ENCODE assay signal across 21 cellular contexts in the genomic region with DNA sequence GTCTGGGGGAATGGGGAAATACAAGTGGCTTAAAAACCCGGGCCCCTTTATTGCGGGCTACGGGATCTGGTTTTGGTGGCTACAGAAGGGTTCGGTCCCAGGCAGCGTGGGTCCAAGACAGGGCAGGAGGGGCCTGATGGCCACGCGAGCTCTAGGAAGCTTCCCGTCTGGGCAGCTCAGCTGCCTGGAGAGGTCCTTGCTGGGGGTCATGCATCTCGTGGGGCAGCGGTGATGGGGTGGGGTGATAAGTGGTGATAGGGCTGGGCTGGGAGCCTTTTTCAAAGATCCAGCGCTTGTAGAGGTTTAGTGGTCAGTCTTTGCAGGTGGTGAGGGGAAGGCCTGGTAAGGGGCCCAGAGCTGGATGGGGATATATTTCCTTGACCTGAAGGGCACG. TPM values are rescaled to one million over a fixed set of nuclear protein-coding genes. Genes with fewer than 3 reads are reported as not detected.
A peak's percentile ranks its signal among the peaks of the same experiment; 100 is the strongest.
DNase-seq lines count a peak whose midpoint lies in the region; ATAC-seq and TF ChIP-seq lines count a peak whose summit lies in the region.
"Had no signal": no experiment of that assay in that cellular context is flagged by ENCODE, and none has a peak within 500 bp of the region (broad histone marks: within the 10 kb centered on the region; RNA-seq: fewer than 3 reads in every experiment).

No MANE protein-coding gene starts in this region.

- H3K36me3 Mint-ChIP-seq in GM23338 (ENCODE audit: low read depth) (peaks cover 4% of the 10 kb centered on the region; the same call in 1 of the 3 replicates), brain (no peaks in the 10 kb centered on the region), naive B cell (peaks cover 0 to 19% of the 10 kb centered on the region in 2 donors)

- H3K14ac ChIP-seq in mesenchymal stem cell (ENCODE audit: low read length in 2 of 2) = no peak overlapping the region

- H3K4me2 ChIP-seq in GM23338 (peak overlapping the region; percentile 96), mesenchymal stem cell (ENCODE audit: low read length, poor library complexity, severe bottlenecking) (no peak overlapping the region)

- H3K27me3 Mint-ChIP-seq in GM23338 (ENCODE audit: insufficient read depth, low read depth, poor library complexity) (peaks cover 50% of the 10 kb centered on the region), brain (peaks cover 51% of the 10 kb centered on the region), naive B cell (peaks cover 37 to 46% (median 45%) of the 10 kb centered on the region in 3 donors)

- peaks cover 10% of the 10 kb centered on the region for H4K20me1 ChIP-seq in GM23338 (replicated peaks; ENCODE audit: insufficient read depth)

- H3K23ac ChIP-seq in mesenchymal stem cell (ENCODE audit: low read length in 2 of 2) = peak overlapping the region in 1 of 2 experiments; percentile 18

- no peak overlapping the region for H4K8ac ChIP-seq in mesenchymal stem cell (ENCODE audit: low read length)

- 0 out of 2 replicates have a peak, but pooled peaks cover 9% of the 10 kb centered on the region for H3F3A ChIP-seq in GM23338 (replicated peaks; ENCODE audit: low read depth)

- no peaks in the 10 kb centered on the region for H3K79me1 ChIP-seq in mesenchymal stem cell (replicated peaks; ENCODE audit: low read length, poor library complexity, severe bottlenecking)

- H3K27ac Mint-ChIP-seq in GM23338 (no peak overlapping the region), brain (peak overlapping the region in 1 of 5 experiments; percentile 13), naive B cell (peak overlapping the region in 2 of 6 donors; percentile 15 to 63)
- H3K27ac Mint-ChIP-seq: activated CD8-positive, alpha-beta T cell treated with anti-CD3 and anti-CD28 coated beads for 36 hours had no signal

- H3K4ac ChIP-seq in mesenchymal stem cell (ENCODE audit: low read depth in 1 of 2, low read length in 2 of 2) = no peak overlapping the region

- intact Hi-C loops in lower lobe of right lung (cut with DNase I) = no loop called here

- H2BK15ac ChIP-seq in mesenchymal stem cell (ENCODE audit: low read depth, poor library complexity, severe bottlenecking) = no peak overlapping the region

- no peak overlapping the region for H3K9ac ChIP-seq in mesenchymal stem cell (ENCODE audit: low read length)

- no peak overlapping the region for H2BK5ac ChIP-seq in mesenchymal stem cell (ENCODE audit: low read depth, low read length, poor library complexity, severe bottlenecking)

- H3K4me1 ChIP-seq in BE2C (peaks cover 8% of the 10 kb centered on the region), GM23338 (ENCODE audit: insufficient read depth) (peaks cover 29% of the 10 kb centered on the region), lower lobe of right lung (peaks cover 33% of the 10 kb centered on the region), mesenchymal stem cell (ENCODE audit: control insufficient read depth, insufficient read depth, low read depth, low read length) (peaks cover 31% of the 10 kb centered on the region)

- DNase-seq in BE2C = peak; percentile 27
- DNase-seq in GM23338 (ENCODE audit: low spot score) = no peak
- no peak for DNase-seq in naive B cell
- DNase-seq in lower lobe of right lung = no peak
- no peak for DNase-seq in NAMALWA (ENCODE audit: low spot score)
- DNase-seq in mesenchymal stem cell = no peak
- DNase-seq: activated CD8-positive, alpha-beta T cell treated with anti-CD3 and anti-CD28 coated beads for 36 hours; heart left ventricle; midbrain; NCI-H2029 treated with DMSO at 0.1 percent for 48 hours; NCI-H510A; stimulated activated CD4-positive, alpha-beta T cell treated with anti-CD3 and anti-CD28 coated beads, Interleukin-2, amount 100 ng/mL, for 24 hours had no signal

- no peak overlapping the region for H2BK120ac ChIP-seq in mesenchymal stem cell (ENCODE audit: low read depth, low read length)

- TF ChIP-seq CTCF in BE2C (IDR thresholded peaks at IDR 0.05; ENCODE audit: low read depth, low read length) (no peak), GM23338 (conservative IDR thresholded peaks at IDR 0.05; ENCODE audit: low read depth in 2 of 2) (no peak), brain (conservative IDR thresholded peaks at IDR 0.05) (no peak), lower lobe of right lung (IDR thresholded peaks at IDR 0.05) (no peak)

- peak overlapping the region; percentile 100 for H3K4me3 ChIP-seq in BE2C (ENCODE audit: low read depth, low read length)
- peak overlapping the region; percentile 84 for H3K4me3 ChIP-seq in GM23338
- no peak overlapping the region for H3K4me3 ChIP-seq in lower lobe of right lung
- H3K4me3 ChIP-seq in mesenchymal stem cell (ENCODE audit: insufficient read depth in 1 of 2, low read depth in 1 of 2, low read length in 2 of 2) = no peak overlapping the region

- H3K9me3 Mint-ChIP-seq in GM23338 (peaks cover 4% of the 10 kb centered on the region; the same call in 2 of the 3 replicates), brain (peaks cover 4 to 19% (median 4%) of the 10 kb centered on the region in 5 experiments), naive B cell (peaks cover 0 to 10% (median 2%) of the 10 kb centered on the region in 7 donors)
- H3K9me3 Mint-ChIP-seq: activated CD8-positive, alpha-beta T cell treated with anti-CD3 and anti-CD28 coated beads for 36 hours had no signal

- no peaks in the 10 kb centered on the region for H3K9me3 ChIP-seq in BE2C
- no peaks in the 10 kb centered on the region for H3K9me3 ChIP-seq in lower lobe of right lung
- no peaks in the 10 kb centered on the region for H3K9me3 ChIP-seq in mesenchymal stem cell (ENCODE audit: control insufficient read depth, low read length)
- H3K9me3 ChIP-seq: adrenal gland, heart left ventricle had no signal

- H2AK5ac ChIP-seq in mesenchymal stem cell (ENCODE audit: low read length, severe bottlenecking) = no peak overlapping the region

- H3K18ac ChIP-seq in mesenchymal stem cell (ENCODE audit: low read depth in 1 of 2, low read length in 2 of 2) = no peak overlapping the region

- H3K4me3 Mint-ChIP-seq in GM23338 = peak overlapping the region; percentile 70
- peak overlapping the region; percentile 30 to 79 (median 72) for H3K4me3 Mint-ChIP-seq in brain
- peak overlapping the region in 7 of 8 donors; percentile 47 to 87 (median 56) for H3K4me3 Mint-ChIP-seq in naive B cell
- H3K4me3 Mint-ChIP-seq: activated CD8-positive, alpha-beta T cell treated with anti-CD3 and anti-CD28 coated beads for 36 hours had no signal

- H3K9me2 ChIP-seq in GM23338 (ENCODE audit: insufficient read depth) = no peaks in the 10 kb centered on the region

- no peaks in the 10 kb centered on the region for H3K27me3 ChIP-seq in BE2C
- peaks cover 99% of the 10 kb centered on the region for H3K27me3 ChIP-seq in GM23338 (ENCODE audit: insufficient read depth)
- peaks cover 83% of the 10 kb centered on the region for H3K27me3 ChIP-seq in lower lobe of right lung (ENCODE audit: low read depth)
- peaks cover 69 to 80% of the 10 kb centered on the region in 2 experiments for H3K27me3 ChIP-seq in mesenchymal stem cell (ENCODE audit: control insufficient read depth in 1 of 2, insufficient read depth in 1 of 2, low read length in 2 of 2)

- WGBS in mesenchymal stem cell = 52% methylated on average over 12 of the region's 12 CpGs

- H3K36me3 ChIP-seq in BE2C = peaks cover 54% of the 10 kb centered on the region
- H3K36me3 ChIP-seq in GM23338 (ENCODE audit: insufficient read depth) = no peaks in the 10 kb centered on the region
- H3K36me3 ChIP-seq in lower lobe of right lung = peaks cover under 1% of the 10 kb centered on the region
- H3K36me3 ChIP-seq in mesenchymal stem cell (ENCODE audit: control insufficient read depth in 1 of 2, insufficient read depth in 2 of 2, low read depth in 1 of 2, low read length in 2 of 2) = peaks cover 5 to 7% of the 10 kb centered on the region in 2 experiments
- H3K36me3 ChIP-seq: adrenal gland had no signal

- peaks cover 35% of the 10 kb centered on the region for H3K4me1 Mint-ChIP-seq in GM23338
- H3K4me1 Mint-ChIP-seq in brain = peaks cover 34% of the 10 kb centered on the region
- peaks cover 34 to 42% (median 40%) of the 10 kb centered on the region in 3 donors for H3K4me1 Mint-ChIP-seq in naive B cell

- no peak overlapping the region for H3K27ac ChIP-seq in GM23338 (ENCODE audit: low read depth)
- H3K27ac ChIP-seq in lower lobe of right lung = no peak overlapping the region
- H3K27ac ChIP-seq in mesenchymal stem cell (ENCODE audit: low read length, poor library complexity, severe bottlenecking) = no peak overlapping the region
- H3K27ac ChIP-seq: cardiac muscle cell, heart left ventricle, HL-60 had no signal

- H2BK12ac ChIP-seq in mesenchymal stem cell (ENCODE audit: low read length in 2 of 2) = no peak overlapping the region

- ATAC-seq in GM23338 (no peak), naive B cell (ENCODE audit: low read depth in 2 of 2) (no peak), lower lobe of right lung (no peak), GM19467 (IDR thresholded peaks at IDR 0.05; ENCODE audit: unreplicated experiment) (no peak)
- ATAC-seq: activated CD8-positive, alpha-beta T cell treated with anti-CD3 and anti-CD28 coated beads for 36 hours; heart left ventricle had no signal

- no peaks in the 10 kb centered on the region for H3K79me2 ChIP-seq in GM23338 (replicated peaks; ENCODE audit: insufficient read depth)

- no peak overlapping the region for H4K91ac ChIP-seq in mesenchymal stem cell (ENCODE audit: low read length)

- peak overlapping the region; percentile 56; the same call in 1 of the 2 replicates for H2AFZ ChIP-seq in GM23338
- no peak overlapping the region for H2AFZ ChIP-seq in mesenchymal stem cell (ENCODE audit: low read depth, low read length)

RNA-seq across cellular contexts. Expression of gene PHOX2A, which starts 0.8 kb away (rescaled TPM):
- 419 TPM for polyA plus RNA-seq in BE2C (2012; ENCODE audit: insufficient read depth, insufficient read length, low read depth)
- not detected in 2 replicates for total RNA-seq in GM23338 (2014; rRNA removed; shearing (Covaris generic))
- polyA plus RNA-seq in GM23338 (2016; fragmentation: Nextera tagmentation; extraction: Ambion mirVana) (0.23 and 0.31 TPM in 2 replicates), brain (ENCODE audit: insufficient read depth, low read depth, low replicate concordance) (9.1 TPM), naive B cell (ENCODE audit: low read depth in 6 of 6) (not detected)
- not detected for total RNA-seq in lower lobe of right lung
- not detected for polyA plus RNA-seq in mesenchymal stem cell (2013, experiment 1 of 2)
- polyA plus RNA-seq in mesenchymal stem cell (2013, experiment 2 of 2) = not detected
- total RNA-seq: activated CD8-positive, alpha-beta T cell treated with anti-CD3 and anti-CD28 coated beads for 36 hours; G401; heart left ventricle; kidney epithelial cell; omental fat pad; subcutaneous adipose tissue had no signal
- polyA plus RNA-seq: cardiac muscle cell, heart left ventricle had no signal

RNA-seq across cellular contexts. Expression of gene INPPL1, which starts 18.6 kb away (rescaled TPM):
- polyA plus RNA-seq in BE2C (2012; ENCODE audit: insufficient read depth, insufficient read length, low read depth) = 271 TPM
- 54.3 and 54.7 TPM in 2 replicates for total RNA-seq in GM23338 (2014; rRNA removed; shearing (Covaris generic))
- 15.5 and 21.5 TPM in 2 replicates for polyA plus RNA-seq in GM23338 (2016; fragmentation: Nextera tagmentation; extraction: Ambion mirVana)
- polyA plus RNA-seq in brain (ENCODE audit: insufficient read depth, low read depth, low replicate concordance) = 275 TPM
- 10 to 100 TPM in 1 of 6 donors, 1 to 10 TPM in 5; 4.8 to 13.1 (median 7.7) TPM for polyA plus RNA-seq in naive B cell (ENCODE audit: low read depth in 6 of 6)
- total RNA-seq in lower lobe of right lung = 147 TPM
- polyA plus RNA-seq in mesenchymal stem cell (2013, experiment 1 of 2) = 111 TPM
- 103 TPM for polyA plus RNA-seq in mesenchymal stem cell (2013, experiment 2 of 2)

RNA-seq across cellular contexts. Expression of gene FOLR2, which starts 26.6 kb away (rescaled TPM):
- polyA plus RNA-seq in BE2C (2012; ENCODE audit: insufficient read depth, insufficient read length, low read depth) = not detected
- total RNA-seq in GM23338 (2014; rRNA removed; shearing (Covaris generic)) = not detected in 2 replicates
- polyA plus RNA-seq in GM23338 (2016; fragmentation: Nextera tagmentation; extraction: Ambion mirVana) (not detected in 2 replicates), brain (ENCODE audit: insufficient read depth, low read depth, low replicate concordance) (13.7 TPM), naive B cell (ENCODE audit: low read depth in 6 of 6) (1 to 10 TPM in 2 of 6 donors, under 1 TPM in 2, not detected in 2; 0.70 to 1.6 (median 1.2) TPM)
- total RNA-seq in lower lobe of right lung = 28.1 TPM
- not detected for polyA plus RNA-seq in mesenchymal stem cell (2013, experiment 1 of 2)
- polyA plus RNA-seq in mesenchymal stem cell (2013, experiment 2 of 2) = not detected
- total RNA-seq: activated CD8-positive, alpha-beta T cell treated with anti-CD3 and anti-CD28 coated beads for 36 hours; cardiac muscle cell; G401; kidney epithelial cell had no signal
- polyA plus RNA-seq: cardiac muscle cell had no signal

RNA-seq across cellular contexts. Expression of gene FOLR1, which starts 51.2 kb away (rescaled TPM):
- polyA plus RNA-seq in BE2C (2012; ENCODE audit: insufficient read depth, insufficient read length, low read depth) = not detected
- 0.27 TPM in 1 of 2 replicates, not detected in the other for total RNA-seq in GM23338 (2014; rRNA removed; shearing (Covaris generic))
- 0.42 and 0.68 TPM in 2 replicates for polyA plus RNA-seq in GM23338 (2016; fragmentation: Nextera tagmentation; extraction: Ambion mirVana)
- 18.6 TPM for polyA plus RNA-seq in brain (ENCODE audit: insufficient read depth, low read depth, low replicate concordance)
- not detected for polyA plus RNA-seq in naive B cell (ENCODE audit: low read depth in 6 of 6)
- 134 TPM for total RNA-seq in lower lobe of right lung
- polyA plus RNA-seq in mesenchymal stem cell (2013, experiment 1 of 2) = not detected
- polyA plus RNA-seq in mesenchymal stem cell (2013, experiment 2 of 2) = not detected
- total RNA-seq: activated CD8-positive, alpha-beta T cell treated with anti-CD3 and anti-CD28 coated beads for 36 hours; omental fat pad; subcutaneous adipose tissue had no signal

Comparison
In these comparisons a context has a peak if more than half of its experiments do, and no peak if none do; other contexts are left out.
1. H3K4me3 ChIP-seq: peak in BE2C (single experiment) and GM23338 (single experiment); none in lower lobe of right lung (single experiment) and mesenchymal stem cell (0 of 2).
2. RNA of gene INPPL1, which starts 18.6 kb away (polyA plus RNA-seq): 275 TPM in brain (single experiment); 15.5 to 21.5 TPM in GM23338 and 4.8 to 13.1 TPM in naive B cell; every median in the first group is over 10 times any median in the second.
3. Peak in every context shown above with its lines, with median percentiles within 50 percentile points of each other: H3K4me3 Mint-ChIP-seq.